Comparison of ENCODE assay signal across 9 cellular contexts in genomic region chr9:124079176-124079925, GRCh38.
DNase-seq lines count a peak whose midpoint lies in the region; ATAC-seq, FAIRE-seq and TF ChIP-seq lines count a peak whose summit lies in the region.
"Had no signal": no experiment of that assay in that cellular context is flagged by ENCODE, and none has a peak within 500 bp of the region (broad histone marks: within the 10 kb centered on the region; RNA-seq: fewer than 3 reads in every experiment).

No MANE protein-coding gene starts in this region.

- H4K20me1 ChIP-seq in fibroblast of lung (ENCODE audit: control insufficient read depth, extremely low read depth, insufficient read depth, low read length): no peaks in the 10 kb centered on the region

- TF ChIP-seq POLR2A in H54 (IDR thresholded peaks at IDR 0.05; ENCODE audit: low read depth, low read length): no peak

- no peaks in the 10 kb centered on the region for H3K36me3 ChIP-seq in fibroblast of lung (ENCODE audit: control insufficient read depth, insufficient read depth, low read length)

- intact Hi-C loops in posterior cingulate gyrus (cut with DNase I): loop anchor here (5.0 kb wide), 1 partner anchor 83 kb away; no protein-coding TSS in a partner anchor

- no peak overlapping the region for H3K27ac ChIP-seq in fibroblast of lung (ENCODE audit: insufficient read depth, low read length)

- no peaks in the 10 kb centered on the region for H3K9me3 ChIP-seq in fibroblast of lung (ENCODE audit: control insufficient read depth, insufficient read depth, low read depth, low read length)

- DNase-seq in H54 (ENCODE audit: insufficient read length, low spot score) (peak; percentile 80), RPMI7951 (ENCODE audit: low read depth) (peak; percentile 80), fibroblast of lung (ENCODE audit: low read depth in 2 of 2) (peak; percentile 36 to 72), posterior cingulate gyrus (peak in 9 of 10 donors; percentile 32 to 96 (median 70)), NCI-H2227 treated with DMSO at 0.1 percent for 48 hours (lab: John Stamatoyannopoulos, UW) (no peak), OCI-M2 (lab: John Stamatoyannopoulos, UW; ENCODE audit: unreplicated experiment) (no peak)
- DNase-seq: activated naive CD4-positive, alpha-beta T cell treated with anti-CD3 and anti-CD28 coated beads for 36 hours had no signal

- H3K9ac ChIP-seq in fibroblast of lung (ENCODE audit: insufficient read depth, low read length): no peak overlapping the region

- H3K79me2 ChIP-seq in fibroblast of lung (ENCODE audit: control insufficient read depth, insufficient read depth, low read length): no peaks in the 10 kb centered on the region

- no peaks in the 10 kb centered on the region for H3K27me3 ChIP-seq in fibroblast of lung (ENCODE audit: control insufficient read depth, insufficient read depth, low read length)

- no peak overlapping the region for H3K4me3 ChIP-seq in fibroblast of lung (replicated peaks in 1 of 4; ENCODE audit: control extremely low read depth in 1 of 4, insufficient read depth in 1 of 4, low read depth in 3 of 4, low read length in 4 of 4)

- no peak for TF ChIP-seq CTCF in fibroblast of lung (conservative IDR thresholded peaks at IDR 0.05 in 1 of 2, IDR thresholded peaks at IDR 0.05 in 1 of 2; ENCODE audit: low read depth in 1 of 2, low read length in 2 of 2)

- FAIRE-seq in H54 (lab: Jason Lieb, UNC): peak; percentile 62

- peaks cover 4% of the 10 kb centered on the region for H3K4me1 ChIP-seq in fibroblast of lung (ENCODE audit: control insufficient read depth, extremely low read depth, insufficient read depth, low read length)

- no peak overlapping the region for H2AFZ ChIP-seq in fibroblast of lung (ENCODE audit: low read length)

- ATAC-seq in GM18907 (IDR thresholded peaks at IDR 0.05; ENCODE audit: unreplicated experiment): no peak
- ATAC-seq in GM21381 (IDR thresholded peaks at IDR 0.05; ENCODE audit: unreplicated experiment): no peak

- no peak overlapping the region for H3K4me2 ChIP-seq in fibroblast of lung (ENCODE audit: extremely low read depth, insufficient read depth, low read length)

Comparison
In these comparisons a context has a peak if more than half of its experiments do, and no peak if none do; other contexts are left out.
1. DNase-seq: peak in H54 (single experiment), RPMI7951 (single experiment), fibroblast of lung (2 of 2) and posterior cingulate gyrus (9 of 10); none in NCI-H2227 treated with DMSO at 0.1 percent for 48 hours (single experiment) and OCI-M2 (single experiment).